ENCODE assay signal across 12 cellular contexts in the genomic region with DNA sequence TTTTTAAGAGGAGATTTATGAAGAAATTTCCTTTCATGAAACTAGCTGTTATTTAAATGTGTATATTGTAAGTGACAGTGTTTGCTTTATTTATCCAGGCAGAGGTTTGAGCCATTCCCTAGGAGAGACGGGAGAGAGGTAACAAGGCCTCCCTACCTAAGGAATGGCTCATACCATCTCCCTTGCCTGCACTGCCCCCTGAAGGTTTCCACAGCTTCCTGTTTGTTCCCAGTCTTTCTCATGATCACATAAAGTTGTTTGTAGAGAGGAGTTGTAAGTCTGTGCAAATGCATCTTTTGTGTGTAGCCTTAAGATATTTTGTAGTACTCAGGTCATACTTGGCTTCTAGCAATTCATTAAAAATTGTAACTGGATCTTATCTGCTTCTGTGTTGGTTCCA.
DNase-seq lines count a peak whose midpoint lies in the region; ATAC-seq and TF ChIP-seq lines count a peak whose summit lies in the region.
"Had no signal": no experiment of that assay in that cellular context is flagged by ENCODE, and none has a peak within 500 bp of the region (broad histone marks: within the 10 kb centered on the region; RNA-seq: fewer than 3 reads in every experiment).

No MANE protein-coding gene starts in this region.

- no peaks in the 10 kb centered on the region for H3K79me2 ChIP-seq in ACC112 (ENCODE audit: control insufficient read depth, insufficient read depth, low read length, unreplicated experiment)

- H3K4me3 ChIP-seq in ACC112 (ENCODE audit: low read depth, low read length) = no peak overlapping the region
- no peak overlapping the region for H3K4me3 ChIP-seq in vagina
- H3K4me3 ChIP-seq in left lung = no peak overlapping the region
- H3K4me3 ChIP-seq: upper lobe of left lung had no signal

- TF ChIP-seq CTCF in foreskin keratinocyte (conservative IDR thresholded peaks at IDR 0.05) (peak; percentile 84), vagina (IDR thresholded peaks at IDR 0.05) (no peak), left lung (IDR thresholded peaks at IDR 0.05) (no peak), GM13976 (IDR thresholded peaks at IDR 0.05; ENCODE audit: borderline replicate concordance, control extremely low read depth, extremely low read depth, insufficient read depth, missing control alignments) (no peak)

- no peak for TF ChIP-seq POLR2A in vagina (IDR thresholded peaks at IDR 0.05)

- DNase-seq in HCEC 1CT = peak; percentile 35
- peak; percentile 20 for DNase-seq in SK-N-DZ (ENCODE audit: low spot score)
- DNase-seq in foreskin keratinocyte = peak; percentile 22 to 50
- DNase-seq in vagina (ENCODE audit: extremely low spot score in 2 of 2) = no peak
- DNase-seq in left lung = no peak
- DNase-seq in GM13976 (ENCODE audit: low spot score) = no peak
- no peak for DNase-seq in activated gamma-delta T cell (lab: John Stamatoyannopoulos, UW)
- DNase-seq: activated gamma-delta T cell treated with Interleukin-2 at 50 U/mL for 16 hours; DMS79 treated with DMSO at 0.1 percent for 48 hours; stimulated activated CD4-positive, alpha-beta T cell treated with anti-CD3 and anti-CD28 coated beads, Interleukin-15, amount 100 ng/mL, for 24 hours; upper lobe of left lung had no signal

- H3K36me3 ChIP-seq in ACC112 (ENCODE audit: insufficient read depth, low read length) (no peaks in the 10 kb centered on the region), vagina (no peaks in the 10 kb centered on the region), left lung (no peaks in the 10 kb centered on the region)
- H3K36me3 ChIP-seq: upper lobe of left lung had no signal

- H3K4me1 ChIP-seq in ACC112 (ENCODE audit: control insufficient read depth, insufficient read depth, low read length, unreplicated experiment) (no peaks in the 10 kb centered on the region), foreskin keratinocyte (no peaks in the 10 kb centered on the region), vagina (no peaks in the 10 kb centered on the region), left lung (no peaks in the 10 kb centered on the region)
- H3K4me1 ChIP-seq: upper lobe of left lung had no signal

- in situ Hi-C loops in GM13976 (cut with MboI; ENCODE audit: low sequenced_read_pairs, unreplicated experiment) = no loop called here

- peak overlapping the region; percentile 11 for H2AFZ ChIP-seq in ACC112 (ENCODE audit: low read length, unreplicated experiment)

- H3K27ac ChIP-seq in ACC112 (ENCODE audit: low read depth, low read length) (no peak overlapping the region), foreskin keratinocyte (no peak overlapping the region), vagina (no peak overlapping the region), left lung (no peak overlapping the region)
- H3K27ac ChIP-seq: upper lobe of left lung had no signal

- peak; percentile 89 for ATAC-seq in foreskin keratinocyte
- no peak for ATAC-seq in left lung

- H3K9me3 ChIP-seq in vagina (no peaks in the 10 kb centered on the region), left lung (no peaks in the 10 kb centered on the region)
- H3K9me3 ChIP-seq: upper lobe of left lung had no signal

- intact Hi-C loops in vagina (cut with DNase I) (no loop called here), left lung (cut with DNase I) (no loop called here)

- H3K27me3 ChIP-seq in ACC112 (ENCODE audit: insufficient read depth, low read length) (no peaks in the 10 kb centered on the region), foreskin keratinocyte (no peaks in the 10 kb centered on the region), vagina (no peaks in the 10 kb centered on the region), left lung (no peaks in the 10 kb centered on the region)
- H3K27me3 ChIP-seq: upper lobe of left lung had no signal

Comparison
In these comparisons a context has a peak if more than half of its experiments do, and no peak if none do; other contexts are left out.
1. DNase-seq: peak in HCEC 1CT (single experiment), SK-N-DZ (single experiment) and foreskin keratinocyte (2 of 2); none in vagina (0 of 2), left lung (0 of 2), GM13976 (single experiment) and activated gamma-delta T cell (single experiment).